ENCODE assay signal across 1 cellular context in genomic region chr2:136134126-136134525, GRCh38.
TF ChIP-seq lines count a peak whose summit lies in the region.

No MANE protein-coding gene starts in this region.

TF ChIP-seq in GM12878, 131 proteins besides CTCF, POLR2A, EP300 and RAD21 (continued from another document):
- no peak for TF ChIP-seq ZNF592 (IDR thresholded peaks at IDR 0.05)
- peak; percentile 97 to 98 for TF ChIP-seq IKZF2 (IDR thresholded peaks at IDR 0.05)
- no peak for TF ChIP-seq E4F1 (IDR thresholded peaks at IDR 0.05; ENCODE audit: borderline replicate concordance, partially characterized antibody)
- peak; percentile 69; the same call in 1 of the 2 replicates for TF ChIP-seq RELB (IDR thresholded peaks at IDR 0.05; ENCODE audit: low read depth)
- TF ChIP-seq ZBTB40 (IDR thresholded peaks at IDR 0.05; ENCODE audit: borderline replicate concordance), result no peak
